17 cellular contexts compared by ENCODE assay signal in genomic region chr17:47685556-47686275, GRCh38. TPM values are rescaled to one million over a fixed set of nuclear protein-coding genes. Genes with fewer than 3 reads are reported as not detected.
DNase-seq lines count a peak whose midpoint lies in the region; ATAC-seq, FAIRE-seq and TF ChIP-seq lines count a peak whose summit lies in the region.
"Had no signal": no experiment of that assay in that cellular context is flagged by ENCODE, and none has a peak within 500 bp of the region (broad histone marks: within the 10 kb centered on the region; RNA-seq: fewer than 3 reads in every experiment).

No MANE protein-coding gene starts in this region.

- H3K27me3 ChIP-seq in K562 (ENCODE audit: control insufficient read depth in 2 of 2, insufficient read depth in 2 of 2, low read length in 2 of 2) = no peaks in the 10 kb centered on the region
- H3K27me3 ChIP-seq: upper lobe of right lung had no signal

- no peaks in the 10 kb centered on the region for H3K9me3 Mint-ChIP-seq in activated CD4-positive, alpha-beta T cell treated with anti-CD3 and anti-CD28 coated beads, Interleukin-2, amount 10 ng/mL, durations not matched to agents 24 days and 14 days

- CTCF ChIA-PET in K562 (lab: Yijun Ruan, JAX; ENCODE audit: low intra/inter-chr PET ratio) = no interaction called here

- H3K79me2 ChIP-seq in K562 (ENCODE audit: control insufficient read depth, insufficient read depth, low read length) = no peaks in the 10 kb centered on the region

- H3K36me3 ChIP-seq in K562 (ENCODE audit: control insufficient read depth, insufficient read depth, low read length) (peaks cover 50% of the 10 kb centered on the region), kidney (ENCODE audit: control insufficient read depth in 1 of 2, insufficient read depth in 2 of 2, low read length in 2 of 2) (peaks cover 11 to 12% of the 10 kb centered on the region in 2 donors)

- H3K4me3 ChIP-seq in K562 (no peak overlapping the region), kidney (ENCODE audit: low read length in 2 of 2) (no peak overlapping the region)
- H3K4me3 ChIP-seq: upper lobe of right lung had no signal

- FAIRE-seq in HTR-8/SVneo (lab: Jason Lieb, UNC) (peak; percentile 64), K562 (lab: Jason Lieb, UNC) (peak; percentile 55), kidney (lab: Jason Lieb, UNC) (no peak)

- ATAC-seq in K562 = peak; percentile 17; the same call in 1 of the 3 replicates
- ATAC-seq in GM19463 (IDR thresholded peaks at IDR 0.05; ENCODE audit: unreplicated experiment) = no peak
- ATAC-seq: upper lobe of right lung had no signal

- no peaks in the 10 kb centered on the region for H3K27me3 Mint-ChIP-seq in activated CD4-positive, alpha-beta T cell treated with anti-CD3 and anti-CD28 coated beads, Interleukin-2, amount 10 ng/mL, durations not matched to agents 24 days and 14 days

- no TSS peak for BruUV-seq in K562 (replicated peaks; lab: Mats Ljungman, UMichigan)

- no peaks in the 10 kb centered on the region; the same call in 1 of the 2 replicates for H4K20me1 ChIP-seq in K562 (replicated peaks; ENCODE audit: control insufficient read depth, insufficient read depth, low read length)

- TF ChIP-seq CTCF in K562 (IDR thresholded peaks at IDR 0.05 in 2 of 3, conservative IDR thresholded peaks at IDR 0.05 in 1 of 3; ENCODE audit: insufficient read depth in 2 of 3, low read depth in 1 of 3, low read length in 3 of 3) = no peak
- no peak for TF ChIP-seq CTCF in kidney (IDR thresholded peaks at IDR 0.05; ENCODE audit: borderline replicate concordance, extremely low read depth, insufficient read depth)

- H3K4me1 ChIP-seq in K562 (replicated peaks in 1 of 2; ENCODE audit: control insufficient read depth in 2 of 2, insufficient read depth in 2 of 2, low read length in 2 of 2) = no peaks in the 10 kb centered on the region; a peak in 1 of 5 replicates
- peaks cover 11 to 28% of the 10 kb centered on the region in 2 donors for H3K4me1 ChIP-seq in kidney (ENCODE audit: control insufficient read depth in 1 of 2, insufficient read depth in 1 of 2, low read depth in 1 of 2, low read length in 2 of 2)

- no peak for TF ChIP-seq POLR2A in K562 (conservative IDR thresholded peaks at IDR 0.05)

- POLR2A ChIA-PET in K562 (lab: Yijun Ruan, JAX) = interaction anchor here (3.6 kb wide), 1 partner anchor 8 kb away, joined by 30 read pairs; no protein-coding TSS in a partner anchor

- no peak for DNase-seq in activated CD4-positive, alpha-beta T cell treated with anti-CD3 and anti-CD28 coated beads, Interleukin-2, amount 10 ng/mL, durations not matched to agents 24 days and 14 days
- DNase-seq in activated CD4-positive, alpha-beta T cell treated with anti-CD3 and anti-CD28 coated beads for 48 hours = no peak
- DNase-seq in HTR-8/SVneo (ENCODE audit: insufficient read length, low spot score) (no peak), K562 (ENCODE audit: extremely low read depth in 1 of 4, low spot score in 3 of 4) (no peak), renal cortical epithelial cell (ENCODE audit: low read depth) (peak; percentile 78), nucleus accumbens (lab: John Stamatoyannopoulos, UW) (no peak), kidney (no peak)
- DNase-seq: caudate nucleus, DMS79 treated with DMSO at 0.1 percent for 48 hours, GOT3, hippocampal formation, NCI-H2029 treated with DMSO at 0.1 percent for 48 hours, occipital lobe, SHP77 treated with DMSO at 0.1 percent for 48 hours, upper lobe of right lung had no signal

- H3K9ac ChIP-seq in K562 (ENCODE audit: insufficient read depth in 1 of 2, low read depth in 2 of 2, low read length in 2 of 2) (no peak overlapping the region), kidney (ENCODE audit: low read length in 2 of 2) (no peak overlapping the region)

- H3K4me3 Mint-ChIP-seq in activated CD4-positive, alpha-beta T cell treated with anti-CD3 and anti-CD28 coated beads, Interleukin-2, amount 10 ng/mL, durations not matched to agents 24 days and 14 days = no peak overlapping the region

- H2AFZ ChIP-seq in K562 (ENCODE audit: low read depth, low read length) = no peak overlapping the region

- TF ChIP-seq RAD21 in K562 (CRISPR knock-in tag; conservative IDR thresholded peaks at IDR 0.05 in 1 of 2, IDR thresholded peaks at IDR 0.05 in 1 of 2) = no peak

- H3K4me2 ChIP-seq in K562 (ENCODE audit: insufficient read depth, low read length) = no peak overlapping the region

- in situ Hi-C loops in K562 (cut with MboI) = no loop called here

- no peaks in the 10 kb centered on the region for H3K9me3 ChIP-seq in K562 (replicated peaks; ENCODE audit: control insufficient read depth, insufficient read depth, low read depth, low read length)
- H3K9me3 ChIP-seq in kidney (ENCODE audit: control insufficient read depth in 1 of 2, low read length in 2 of 2) = no peaks in the 10 kb centered on the region
- H3K9me3 ChIP-seq: upper lobe of right lung had no signal

- H3K36me3 Mint-ChIP-seq in activated CD4-positive, alpha-beta T cell treated with anti-CD3 and anti-CD28 coated beads, Interleukin-2, amount 10 ng/mL, durations not matched to agents 24 days and 14 days (ENCODE audit: low read depth) = peaks cover 51% of the 10 kb centered on the region

- 91% methylated on average over 4 of the region's 4 CpGs for WGBS in K562 (ENCODE audit: insufficient coverage, low coverage, missing lambda C conversion rate)

- peak overlapping the region; percentile 43 for H3K27ac Mint-ChIP-seq in activated CD4-positive, alpha-beta T cell treated with anti-CD3 and anti-CD28 coated beads, Interleukin-2, amount 10 ng/mL, durations not matched to agents 24 days and 14 days

- intact Hi-C loops in activated CD4-positive, alpha-beta T cell treated with anti-CD3 and anti-CD28 coated beads, Interleukin-2, amount 10 ng/mL, durations not matched to agents 24 days and 14 days (cut with micrococcal nuclease) = no loop called here
- intact Hi-C loops in K562 (cut with micrococcal nuclease) (no loop called here), kidney (cut with DNase I) (no loop called here)

- peaks cover 19% of the 10 kb centered on the region for H3K4me1 Mint-ChIP-seq in activated CD4-positive, alpha-beta T cell treated with anti-CD3 and anti-CD28 coated beads, Interleukin-2, amount 10 ng/mL, durations not matched to agents 24 days and 14 days

- H3K27ac ChIP-seq in K562 (ENCODE audit: extremely low read depth, low read depth, low read length) (no peak overlapping the region), kidney (ENCODE audit: low read depth in 2 of 2, low read length in 2 of 2) (peak overlapping the region in 1 of 2 donors; percentile 41)
- H3K27ac ChIP-seq: upper lobe of right lung had no signal

- H3K9me1 ChIP-seq in K562 (ENCODE audit: control insufficient read depth, insufficient read depth, low read length) = no peaks in the 10 kb centered on the region

- TF ChIP-seq EP300 in K562 (IDR thresholded peaks at IDR 0.05; ENCODE audit: low read length) = no peak

RNA-seq across cellular contexts. Expression of gene TBKBP1, which starts 8.2 kb away (rescaled TPM):
- total RNA-seq in activated CD4-positive, alpha-beta T cell treated with anti-CD3 and anti-CD28 coated beads, Interleukin-2, amount 10 ng/mL, durations not matched to agents 24 days and 14 days = 9.3 and 10.9 TPM in 2 replicates
- total RNA-seq in K562 (2011; cell fraction: chromatin; rRNA removed; ENCODE audit: low replicate concordance) = 12.3 and 22.7 TPM in 2 replicates
- total RNA-seq in K562 (2011; cell fraction: nucleolus; rRNA removed) = 11.2 and 11.4 TPM in 2 replicates
- 9.2 and 10.6 TPM in 2 replicates for total RNA-seq in K562 (2011; cell fraction: nucleoplasm; rRNA removed)
- total RNA-seq in K562 (2014; rRNA removed) = 10.6 and 14.7 TPM in 2 replicates
- total RNA-seq in K562 (2014; rRNA removed; fragmentation: Illumina TruSeq; extraction: Trizol) = 3.7 and 4.4 TPM in 2 replicates
- total RNA-seq in K562 (2015; rRNA removed; fragmentation: Illumina TruSeq; extraction: Trizol) = 4.7 and 5.1 TPM in 2 replicates
- 12.5 and 15.6 TPM in 2 replicates for total RNA-seq in K562 (2021)
- 7.2 and 8.7 TPM in 2 replicates for polyA plus RNA-seq in K562 (2011; rRNA removed)
- 4.8 and 9.7 TPM in 2 replicates for polyA plus RNA-seq in K562 (2011; cell fraction: cytosol; rRNA removed)
- 23.1 and 27.9 TPM in 2 replicates for polyA plus RNA-seq in K562 (2011; cell fraction: nucleus; rRNA removed)
- 10.5 and 13.8 TPM in 2 replicates for polyA plus RNA-seq in K562 (2012)
- 6.8 and 11.4 TPM in 2 replicates for polyA plus RNA-seq in K562 (2014; fragmentation: Illumina TruSeq; extraction: Trizol)
- under 1 TPM; 0.03 to 0.08 TPM for polyA plus RNA-seq in K562 (2014; fragmentation: Nextera tagmentation; extraction: Ambion mirVana)
- 12.9 and 13.0 TPM in 2 replicates for polyA plus RNA-seq in K562 (2014; rRNA removed)
- polyA minus RNA-seq in K562 (2011; rRNA and poly(A)+ RNA removed) = 5.9 and 7.0 TPM in 2 replicates
- 5.4 and 7.0 TPM in 2 replicates for polyA minus RNA-seq in K562 (2011; cell fraction: cytosol; rRNA and poly(A)+ RNA removed)
- polyA minus RNA-seq in K562 (2011; cell fraction: nucleus; rRNA and poly(A)+ RNA removed) = 2.6 and 3.9 TPM in 2 replicates
- total RNA-seq in renal cortical epithelial cell = 4.3 and 10.7 TPM in 2 replicates
- total RNA-seq in kidney = 10.1 TPM
- 11.2 TPM for polyA plus RNA-seq in kidney (ENCODE audit: insufficient read depth, low read depth, low replicate concordance)

RNA-seq across cellular contexts. Expression of gene KPNB1, which starts 36.0 kb away (rescaled TPM):
- 727 and 736 TPM in 2 replicates for total RNA-seq in activated CD4-positive, alpha-beta T cell treated with anti-CD3 and anti-CD28 coated beads, Interleukin-2, amount 10 ng/mL, durations not matched to agents 24 days and 14 days
- total RNA-seq in K562 (2011; cell fraction: chromatin; rRNA removed; ENCODE audit: low replicate concordance) = 346 and 425 TPM in 2 replicates
- total RNA-seq in K562 (2011; cell fraction: nucleolus; rRNA removed) = 99.4 and 109 TPM in 2 replicates
- 177 and 202 TPM in 2 replicates for total RNA-seq in K562 (2011; cell fraction: nucleoplasm; rRNA removed)
- total RNA-seq in K562 (2014; rRNA removed) (271 and 293 TPM in 2 replicates), K562 (2014; rRNA removed; fragmentation: Illumina TruSeq; extraction: Trizol) (396 and 433 TPM in 2 replicates), K562 (2015; rRNA removed; fragmentation: Illumina TruSeq; extraction: Trizol) (339 and 354 TPM in 2 replicates), K562 (2021) (591 and 622 TPM in 2 replicates), renal cortical epithelial cell (421 and 446 TPM in 2 replicates), kidney (220 TPM)
- polyA plus RNA-seq in K562 (2011; rRNA removed) (331 and 369 TPM in 2 replicates), K562 (2014; fragmentation: Illumina TruSeq; extraction: Trizol) (515 and 528 TPM in 2 replicates), K562 (2014; fragmentation: Nextera tagmentation; extraction: Ambion mirVana) (100 to 1,000 TPM; 154 to 176 TPM), K562 (2014; rRNA removed) (271 and 316 TPM in 2 replicates), kidney (ENCODE audit: insufficient read depth, low read depth, low replicate concordance) (49.1 TPM)
- polyA plus RNA-seq in K562 (2011; cell fraction: cytosol; rRNA removed) = 220 and 227 TPM in 2 replicates
- 164 and 211 TPM in 2 replicates for polyA plus RNA-seq in K562 (2011; cell fraction: nucleus; rRNA removed)
- polyA plus RNA-seq in K562 (2012) = 290 and 376 TPM in 2 replicates
- 493 and 515 TPM in 2 replicates for polyA minus RNA-seq in K562 (2011; rRNA and poly(A)+ RNA removed)
- 213 and 271 TPM in 2 replicates for polyA minus RNA-seq in K562 (2011; cell fraction: cytosol; rRNA and poly(A)+ RNA removed)
- polyA minus RNA-seq in K562 (2011; cell fraction: nucleus; rRNA and poly(A)+ RNA removed) = 42.3 and 74.8 TPM in 2 replicates

RNA-seq across cellular contexts. Expression of gene TBX21, which starts 47.3 kb away (rescaled TPM):
- total RNA-seq in activated CD4-positive, alpha-beta T cell treated with anti-CD3 and anti-CD28 coated beads, Interleukin-2, amount 10 ng/mL, durations not matched to agents 24 days and 14 days = 63.0 and 66.4 TPM in 2 replicates
- total RNA-seq in K562 (2011; cell fraction: chromatin; rRNA removed; ENCODE audit: low replicate concordance) = not detected in 2 replicates
- not detected in 2 replicates for total RNA-seq in K562 (2011; cell fraction: nucleolus; rRNA removed)
- total RNA-seq in K562 (2011; cell fraction: nucleoplasm; rRNA removed) = not detected in 2 replicates
- total RNA-seq in K562 (2014; rRNA removed) = not detected in 2 replicates
- total RNA-seq in K562 (2014; rRNA removed; fragmentation: Illumina TruSeq; extraction: Trizol) = not detected in 2 replicates
- not detected in 2 replicates for total RNA-seq in K562 (2015; rRNA removed; fragmentation: Illumina TruSeq; extraction: Trizol)
- 0.07 and 0.18 TPM in 2 replicates for total RNA-seq in K562 (2021)
- not detected in 2 replicates for polyA plus RNA-seq in K562 (2011; rRNA removed)
- not detected in 2 replicates for polyA plus RNA-seq in K562 (2011; cell fraction: cytosol; rRNA removed)
- polyA plus RNA-seq in K562 (2011; cell fraction: nucleus; rRNA removed) = not detected in 2 replicates
- not detected in 2 replicates for polyA plus RNA-seq in K562 (2012)
- not detected in 2 replicates for polyA plus RNA-seq in K562 (2014; fragmentation: Illumina TruSeq; extraction: Trizol)
- not detected for polyA plus RNA-seq in K562 (2014; fragmentation: Nextera tagmentation; extraction: Ambion mirVana)
- not detected in 2 replicates for polyA plus RNA-seq in K562 (2014; rRNA removed)
- polyA minus RNA-seq in K562 (2011; rRNA and poly(A)+ RNA removed) = not detected in 2 replicates
- polyA minus RNA-seq in K562 (2011; cell fraction: cytosol; rRNA and poly(A)+ RNA removed) = not detected in 2 replicates
- not detected in 2 replicates for polyA minus RNA-seq in K562 (2011; cell fraction: nucleus; rRNA and poly(A)+ RNA removed)
- not detected in 2 replicates for total RNA-seq in renal cortical epithelial cell
- 1.9 TPM for total RNA-seq in kidney
- polyA plus RNA-seq in kidney (ENCODE audit: insufficient read depth, low read depth, low replicate concordance) = 0.24 TPM
- total RNA-seq: MCF 10A, occipital lobe had no signal

Comparison
In these comparisons a context has a peak if more than half of its experiments do, and no peak if none do; other contexts are left out.
1. RNA of gene TBX21, which starts 47.3 kb away (total RNA-seq): 63.0 to 66.4 TPM in activated CD4-positive, alpha-beta T cell treated with anti-CD3 and anti-CD28 coated beads, Interleukin-2, amount 10 ng/mL, durations not matched to agents 24 days and 14 days; 1.9 TPM in kidney (single experiment), 0.07 to 0.18 TPM in K562 and not detected in renal cortical epithelial cell; every median in the first group is over 10 times any median in the second.